Comparison of ENCODE assay signal across 13 cellular contexts in genomic region chr6:148770408-148771211, GRCh38. TPM values are rescaled to one million over a fixed set of nuclear protein-coding genes. Genes with fewer than 3 reads are reported as not detected.
DNase-seq lines count a peak whose midpoint lies in the region; ATAC-seq and TF ChIP-seq lines count a peak whose summit lies in the region.
"Had no signal": no experiment of that assay in that cellular context is flagged by ENCODE, and none has a peak within 500 bp of the region (broad histone marks: within the 10 kb centered on the region; RNA-seq: fewer than 3 reads in every experiment).

No MANE protein-coding gene starts in this region.

- H3K9me3 ChIP-seq in spleen (no peaks in the 10 kb centered on the region), smooth muscle cell (replicated peaks; ENCODE audit: low read depth) (no peaks in the 10 kb centered on the region), tibial nerve (no peaks in the 10 kb centered on the region)
- H3K9me3 ChIP-seq: esophagus squamous epithelium had no signal

- intact Hi-C loops in spleen (cut with DNase I; ENCODE audit: low total_unique reads) = no loop called here

- H3K36me3 Mint-ChIP-seq in activated naive CD8-positive, alpha-beta T cell treated with anti-CD3 and anti-CD28 coated beads for 36 hours = no peaks in the 10 kb centered on the region

- TF ChIP-seq POLR2A in spleen (IDR thresholded peaks at IDR 0.05) (no peak), tibial nerve (IDR thresholded peaks at IDR 0.05) (no peak)

- peaks cover 96% of the 10 kb centered on the region for H3K79me2 ChIP-seq in smooth muscle cell (ENCODE audit: low read depth)

- 46 to 72% (median 58%) methylated on average over 8 of the region's 8 CpGs for WGBS in spleen, 5 donors
- WGBS in smooth muscle cell (ENCODE audit: low lambda C conversion rate) = 78% methylated on average over 8 of the region's 8 CpGs
- 75 to 83% methylated on average over 8 of the region's 8 CpGs for WGBS in tibial nerve, 2 donors

- peak overlapping the region in 3 of 8 donors; percentile 37 to 67 (median 45) for H3K27ac ChIP-seq in spleen
- no peak overlapping the region for H3K27ac ChIP-seq in smooth muscle cell (ENCODE audit: low read depth)
- no peak overlapping the region for H3K27ac ChIP-seq in tibial nerve

- H3K4me1 Mint-ChIP-seq in activated naive CD8-positive, alpha-beta T cell treated with anti-CD3 and anti-CD28 coated beads for 36 hours = peaks cover 17% of the 10 kb centered on the region

- no peak for TF ChIP-seq EP300 in tibial nerve (IDR thresholded peaks at IDR 0.05)

- no peak overlapping the region for H3K27ac Mint-ChIP-seq in activated naive CD8-positive, alpha-beta T cell treated with anti-CD3 and anti-CD28 coated beads for 36 hours

- H3K27me3 ChIP-seq in spleen (replicated peaks in 1 of 7) = no peaks in the 10 kb centered on the region
- no peaks in the 10 kb centered on the region for H3K27me3 ChIP-seq in smooth muscle cell (ENCODE audit: low read depth)
- H3K27me3 ChIP-seq in tibial nerve = no peaks in the 10 kb centered on the region
- H3K27me3 ChIP-seq: esophagus squamous epithelium had no signal

- H3K9ac ChIP-seq in smooth muscle cell (ENCODE audit: low read depth) = no peak overlapping the region

- H2AFZ ChIP-seq in smooth muscle cell (ENCODE audit: low read depth) = no peak overlapping the region

- H3K27me3 Mint-ChIP-seq in activated naive CD8-positive, alpha-beta T cell treated with anti-CD3 and anti-CD28 coated beads for 36 hours = peaks cover 11% of the 10 kb centered on the region

- ATAC-seq in HG03103 (IDR thresholded peaks at IDR 0.05; ENCODE audit: low read depth, unreplicated experiment) = peak; percentile 64

- no peaks in the 10 kb centered on the region for H3K9me3 Mint-ChIP-seq in activated naive CD8-positive, alpha-beta T cell treated with anti-CD3 and anti-CD28 coated beads for 36 hours

- TF ChIP-seq CTCF in spleen (IDR thresholded peaks at IDR 0.05 in 8 of 11, conservative IDR thresholded peaks at IDR 0.05 in 3 of 11) = no peak
- TF ChIP-seq CTCF in smooth muscle cell (IDR thresholded peaks at IDR 0.05; ENCODE audit: borderline replicate concordance, insufficient read depth, poor library complexity, severe bottlenecking) = no peak
- no peak for TF ChIP-seq CTCF in tibial nerve (IDR thresholded peaks at IDR 0.05)

- H3K4me3 Mint-ChIP-seq in activated naive CD8-positive, alpha-beta T cell treated with anti-CD3 and anti-CD28 coated beads for 36 hours = peak overlapping the region; percentile 0

- peak; percentile 27 for DNase-seq in NCI-H748 (lab: John Stamatoyannopoulos, UW; ENCODE audit: unreplicated experiment)
- no peak for DNase-seq in NCI-H748 treated with DMSO at 0.1 percent for 48 hours (lab: John Stamatoyannopoulos, UW)
- DNase-seq in activated naive CD8-positive, alpha-beta T cell treated with anti-CD3 and anti-CD28 coated beads for 36 hours = no peak
- DNase-seq in spleen = peak; percentile 40
- DNase-seq in smooth muscle cell (lab: John Stamatoyannopoulos, UW; ENCODE audit: unreplicated experiment) = no peak
- DNase-seq in tibial nerve (ENCODE audit: low spot score in 2 of 2) = no peak
- DNase-seq in NCI-H1105 treated with DMSO at 0.1 percent for 48 hours (lab: John Stamatoyannopoulos, UW) = no peak
- DNase-seq: activated T-cell treated with anti-CD3 and anti-CD28 coated beads for 4 hours, cortex of kidney, esophagus squamous epithelium, GOT3, NCI-H526 had no signal

- H4K20me1 ChIP-seq in smooth muscle cell (ENCODE audit: low read depth) = peaks cover 79% of the 10 kb centered on the region

- H3K4me1 ChIP-seq in spleen = peaks cover 0 to 79% (median 60%) of the 10 kb centered on the region in 6 donors
- H3K4me1 ChIP-seq in smooth muscle cell (ENCODE audit: low read depth) = peaks cover 8% of the 10 kb centered on the region
- H3K4me1 ChIP-seq in tibial nerve = peaks cover 0 to 48% (median 9%) of the 10 kb centered on the region in 4 donors

- no peaks in the 10 kb centered on the region for H3F3A ChIP-seq in smooth muscle cell (ENCODE audit: low read depth)

- H3K4me2 ChIP-seq in smooth muscle cell = no peak overlapping the region

- H3K36me3 ChIP-seq in spleen = no peaks in the 10 kb centered on the region
- no peaks in the 10 kb centered on the region for H3K36me3 ChIP-seq in smooth muscle cell (ENCODE audit: low read depth)
- no peaks in the 10 kb centered on the region for H3K36me3 ChIP-seq in tibial nerve
- H3K36me3 ChIP-seq: esophagus squamous epithelium had no signal

- H3K4me3 ChIP-seq in spleen = peak overlapping the region in 1 of 8 donors; percentile 31
- no peak overlapping the region for H3K4me3 ChIP-seq in smooth muscle cell
- H3K4me3 ChIP-seq in tibial nerve = no peak overlapping the region
- H3K4me3 ChIP-seq: esophagus squamous epithelium had no signal

RNA-seq across cellular contexts. Expression of gene UST, which starts 23.8 kb away (rescaled TPM):
- total RNA-seq in activated naive CD8-positive, alpha-beta T cell treated with anti-CD3 and anti-CD28 coated beads for 36 hours = under 1 TPM; 0.82 to 0.89 TPM
- 10 to 100 TPM; 12.9 to 26.8 (median 16.1) TPM for total RNA-seq in spleen
- 1 to 10 TPM; 6.4 to 9.1 (median 7.2) TPM for polyA plus RNA-seq in spleen
- total RNA-seq in smooth muscle cell = 19.5 and 23.3 TPM in 2 replicates
- 15.3 and 16.1 TPM in 2 replicates for polyA plus RNA-seq in smooth muscle cell
- 10 to 100 TPM; 13.5 to 47.1 (median 33.0) TPM for total RNA-seq in tibial nerve

Comparison
In these comparisons a context has a peak if more than half of its experiments do, and no peak if none do; other contexts are left out.
1. DNase-seq: peak in NCI-H748 (single experiment) and spleen (single experiment); none in NCI-H748 treated with DMSO at 0.1 percent for 48 hours (single experiment), activated naive CD8-positive, alpha-beta T cell treated with anti-CD3 and anti-CD28 coated beads for 36 hours (single experiment), smooth muscle cell (single experiment), tibial nerve (0 of 2) and NCI-H1105 treated with DMSO at 0.1 percent for 48 hours (single experiment).
2. RNA of gene UST, which starts 23.8 kb away (total RNA-seq): 13.5 to 47.1 TPM in tibial nerve, 19.5 to 23.3 TPM in smooth muscle cell and 12.9 to 26.8 TPM in spleen; 0.82 to 0.89 TPM in activated naive CD8-positive, alpha-beta T cell treated with anti-CD3 and anti-CD28 coated beads for 36 hours; every median in the first group is over 4 times any median in the second.